In the genomic region with DNA sequence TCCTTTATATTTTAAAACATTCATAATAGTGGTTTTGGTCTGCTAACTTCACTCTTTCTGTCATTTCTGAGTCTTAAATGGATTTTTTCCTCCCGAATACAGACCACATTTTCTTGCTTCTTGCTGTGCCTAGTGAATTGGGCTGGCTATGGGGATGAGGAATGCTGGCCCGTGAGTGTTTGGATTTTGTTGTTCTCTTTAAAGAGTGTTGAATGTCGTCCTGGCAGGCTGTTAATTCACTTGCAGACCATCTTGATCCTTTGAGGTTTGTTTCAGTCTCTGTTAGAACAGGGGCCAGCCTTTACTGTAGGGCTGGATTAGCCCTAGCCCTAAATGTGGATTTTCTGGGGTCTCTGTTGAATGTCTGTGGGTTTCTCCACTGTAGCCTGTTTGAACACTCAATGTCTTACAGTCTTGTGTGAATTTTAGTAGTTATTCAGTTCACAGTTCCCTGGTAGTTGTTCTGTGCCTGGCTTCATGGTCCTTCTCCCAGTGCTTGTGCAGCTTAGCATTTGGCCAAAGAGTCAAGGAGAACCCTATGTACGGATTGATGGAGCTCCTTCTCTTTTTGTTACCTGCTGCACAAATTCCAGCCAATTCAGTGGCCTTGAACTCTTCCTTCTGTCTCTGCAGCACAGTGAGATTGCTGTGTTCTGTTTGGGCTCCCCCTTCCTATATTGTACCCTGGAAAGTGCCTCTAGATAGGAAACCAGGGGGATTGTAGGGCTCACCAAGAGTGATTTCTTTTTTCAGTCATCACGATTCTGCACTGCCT, we compare ENCODE assay signal across 1 cellular context.
TF ChIP-seq lines count a peak whose summit lies in the region.

No MANE protein-coding gene starts in this region.

TF ChIP-seq in HCT116, 20 proteins besides CTCF, POLR2A, EP300 and RAD21 (continued from another document):
- TF ChIP-seq TCF7L2 (IDR thresholded peaks at IDR 0.05; ENCODE audit: borderline replicate concordance, extremely low read depth, insufficient read depth, insufficient read length), result no peak
- TF ChIP-seq ZBTB33 (IDR thresholded peaks at IDR 0.05; ENCODE audit: extremely low read depth, insufficient replicate concordance, low read length), result no peak
- TF ChIP-seq EGR1 (IDR thresholded peaks at IDR 0.05; ENCODE audit: low read depth), result no peak
- TF ChIP-seq SIN3A (IDR thresholded peaks at IDR 0.05; ENCODE audit: low read depth), result no peak
- TF ChIP-seq FOSL1 (IDR thresholded peaks at IDR 0.05; ENCODE audit: low read depth), result no peak
- TF ChIP-seq ELF1 (IDR thresholded peaks at IDR 0.05; ENCODE audit: borderline replicate concordance, low read depth), result no peak
- TF ChIP-seq, protein P1, sequence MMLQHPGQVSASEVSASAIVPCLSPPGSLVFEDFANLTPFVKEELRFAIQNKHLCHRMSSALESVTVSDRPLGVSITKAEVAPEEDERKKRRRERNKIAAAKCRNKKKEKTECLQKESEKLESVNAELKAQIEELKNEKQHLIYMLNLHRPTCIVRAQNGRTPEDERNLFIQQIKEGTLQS (IDR thresholded peaks at IDR 0.05), result no peak
- TF ChIP-seq, protein P2, sequence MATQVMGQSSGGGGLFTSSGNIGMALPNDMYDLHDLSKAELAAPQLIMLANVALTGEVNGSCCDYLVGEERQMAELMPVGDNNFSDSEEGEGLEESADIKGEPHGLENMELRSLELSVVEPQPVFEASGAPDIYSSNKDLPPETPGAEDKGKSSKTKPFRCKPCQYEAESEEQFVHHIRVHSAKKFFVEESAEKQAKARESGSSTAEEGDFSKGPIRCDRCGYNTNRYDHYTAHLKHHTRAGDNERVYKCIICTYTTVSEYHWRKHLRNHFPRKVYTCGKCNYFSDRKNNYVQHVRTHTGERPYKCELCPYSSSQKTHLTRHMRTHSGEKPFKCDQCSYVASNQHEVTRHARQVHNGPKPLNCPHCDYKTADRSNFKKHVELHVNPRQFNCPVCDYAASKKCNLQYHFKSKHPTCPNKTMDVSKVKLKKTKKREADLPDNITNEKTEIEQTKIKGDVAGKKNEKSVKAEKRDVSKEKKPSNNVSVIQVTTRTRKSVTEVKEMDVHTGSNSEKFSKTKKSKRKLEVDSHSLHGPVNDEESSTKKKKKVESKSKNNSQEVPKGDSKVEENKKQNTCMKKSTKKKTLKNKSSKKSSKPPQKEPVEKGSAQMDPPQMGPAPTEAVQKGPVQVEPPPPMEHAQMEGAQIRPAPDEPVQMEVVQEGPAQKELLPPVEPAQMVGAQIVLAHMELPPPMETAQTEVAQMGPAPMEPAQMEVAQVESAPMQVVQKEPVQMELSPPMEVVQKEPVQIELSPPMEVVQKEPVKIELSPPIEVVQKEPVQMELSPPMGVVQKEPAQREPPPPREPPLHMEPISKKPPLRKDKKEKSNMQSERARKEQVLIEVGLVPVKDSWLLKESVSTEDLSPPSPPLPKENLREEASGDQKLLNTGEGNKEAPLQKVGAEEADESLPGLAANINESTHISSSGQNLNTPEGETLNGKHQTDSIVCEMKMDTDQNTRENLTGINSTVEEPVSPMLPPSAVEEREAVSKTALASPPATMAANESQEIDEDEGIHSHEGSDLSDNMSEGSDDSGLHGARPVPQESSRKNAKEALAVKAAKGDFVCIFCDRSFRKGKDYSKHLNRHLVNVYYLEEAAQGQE (IDR thresholded peaks at IDR 0.05; ENCODE audit: low read depth), result no peak
- TF ChIP-seq ZFX (IDR thresholded peaks at IDR 0.05), result no peak
- no peak for TF ChIP-seq CBX3 (IDR thresholded peaks at IDR 0.05; ENCODE audit: low read depth)
- TF ChIP-seq JUND (IDR thresholded peaks at IDR 0.05), result no peak
